In the genomic region with DNA sequence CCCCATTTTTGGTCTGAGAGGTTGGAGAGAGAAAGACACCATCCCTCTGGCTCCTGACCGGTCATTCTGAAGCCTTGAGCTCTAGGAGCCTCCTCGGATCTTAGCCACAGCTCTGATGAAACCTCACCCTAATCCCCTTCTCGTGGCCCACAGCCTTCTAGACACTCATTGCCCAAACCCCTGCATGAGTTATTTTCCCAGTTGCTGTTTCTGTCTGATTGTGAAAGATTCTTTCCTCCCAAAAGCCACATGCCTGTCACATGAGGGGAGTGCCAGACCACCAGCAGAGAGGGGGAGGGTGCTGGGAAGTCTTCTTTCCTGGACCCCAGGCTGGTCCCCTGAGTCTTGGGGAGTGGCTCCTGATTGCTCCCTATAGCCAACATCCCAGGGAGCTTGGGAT, we compare ENCODE assay signal across 8 cellular contexts. TPM values are rescaled to one million over a fixed set of nuclear protein-coding genes. Genes with fewer than 3 reads are reported as not detected.
A peak's percentile ranks its signal among the peaks of the same experiment; 100 is the strongest.
DNase-seq lines count a peak whose midpoint lies in the region; ATAC-seq and TF ChIP-seq lines count a peak whose summit lies in the region.

No MANE protein-coding gene starts in this region.

- H3K27me3 ChIP-seq in neutrophil (no peaks in the 10 kb centered on the region), H7 (ENCODE audit: control insufficient read depth, insufficient read depth, low read length) (no peaks in the 10 kb centered on the region)

- H3K27ac ChIP-seq in neutrophil = peak overlapping the region; percentile 72

- peaks cover 3% of the 10 kb centered on the region for H3K36me3 Mint-ChIP-seq in IgD-negative memory B cell

- DNase-seq in GM03348 (ENCODE audit: low spot score) (peak; percentile 77), choroid plexus epithelial cell (ENCODE audit: low read depth) (peak; percentile 89), H7 (no peak), NCI-H2107 treated with DMSO at 0.1 percent for 48 hours (lab: John Stamatoyannopoulos, UW; ENCODE audit: unreplicated experiment) (no peak), NCI-H1436 (lab: John Stamatoyannopoulos, UW) (no peak)

- H3K27ac Mint-ChIP-seq in IgD-negative memory B cell = peak overlapping the region; percentile 95 to 99 (median 96)

- peak overlapping the region in 3 of 4 donors; percentile 30 to 91 (median 78) for H3K4me3 Mint-ChIP-seq in IgD-negative memory B cell

- no peaks in the 10 kb centered on the region for H3K9me3 Mint-ChIP-seq in IgD-negative memory B cell

- H3K36me3 ChIP-seq in neutrophil (no peaks in the 10 kb centered on the region), H7 (replicated peaks; ENCODE audit: control insufficient read depth, insufficient read depth, low read length) (no peaks in the 10 kb centered on the region)

- no peak for TF ChIP-seq CTCF in choroid plexus epithelial cell (conservative IDR thresholded peaks at IDR 0.05; ENCODE audit: low read depth, low read length)
- TF ChIP-seq CTCF in neutrophil (IDR thresholded peaks at IDR 0.05) = no peak

- no peak for ATAC-seq in GM21390 (IDR thresholded peaks at IDR 0.05; ENCODE audit: unreplicated experiment)

- H3K4me3 ChIP-seq in choroid plexus epithelial cell (ENCODE audit: low read depth, low read length) = no peak overlapping the region
- peak overlapping the region in 1 of 2 experiments; percentile 8 for H3K4me3 ChIP-seq in neutrophil (ENCODE audit: low read depth in 1 of 2, low read length in 1 of 2)
- no peak overlapping the region for H3K4me3 ChIP-seq in H7 (ENCODE audit: insufficient read depth, low read depth, low read length)

- H3K4me1 Mint-ChIP-seq in IgD-negative memory B cell = peaks cover 41 to 44% (median 44%) of the 10 kb centered on the region in 3 donors

- peaks cover 29 to 36% of the 10 kb centered on the region in 2 experiments for H3K4me1 ChIP-seq in neutrophil (ENCODE audit: control insufficient read depth in 1 of 2, insufficient read depth in 1 of 2, low read depth in 1 of 2, low read length in 1 of 2)

- H3K27me3 Mint-ChIP-seq in IgD-negative memory B cell = no peaks in the 10 kb centered on the region

- no peaks in the 10 kb centered on the region for H3K9me3 ChIP-seq in neutrophil

RNA-seq across cellular contexts. Expression of gene ABR, which starts 17.6 kb away (rescaled TPM):
- 19.2 TPM for polyA plus RNA-seq in IgD-negative memory B cell
- 24.6 and 31.6 TPM in 2 replicates for total RNA-seq in H7 (2014; rRNA removed; shearing (Covaris generic))

Comparison
In these comparisons a context has a peak if more than half of its experiments do, and no peak if none do; other contexts are left out.
1. DNase-seq: peak in GM03348 (single experiment) and choroid plexus epithelial cell (single experiment); none in H7 (single experiment), NCI-H2107 treated with DMSO at 0.1 percent for 48 hours (single experiment) and NCI-H1436 (single experiment).